ENCODE assay signal across 1 cellular context in genomic region chr12:108930155-108930554, GRCh38.
TF ChIP-seq lines count a peak whose summit lies in the region.

No MANE protein-coding gene starts in this region.

TF ChIP-seq in endothelial cell of umbilical vein, 7 proteins besides CTCF, POLR2A, EP300 and RAD21 (continued from another document):
- TF ChIP-seq, protein P1, sequence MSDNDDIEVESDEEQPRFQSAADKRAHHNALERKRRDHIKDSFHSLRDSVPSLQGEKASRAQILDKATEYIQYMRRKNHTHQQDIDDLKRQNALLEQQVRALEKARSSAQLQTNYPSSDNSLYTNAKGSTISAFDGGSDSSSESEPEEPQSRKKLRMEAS (IDR thresholded peaks at IDR 0.05; ENCODE audit: insufficient read depth, insufficient read length) = no peak
- TF ChIP-seq JUN (IDR thresholded peaks at IDR 0.05; ENCODE audit: borderline replicate concordance, insufficient read depth, insufficient read length, low read depth) (no peak), MYC (IDR thresholded peaks at IDR 0.05; ENCODE audit: low read depth, low read length) (no peak)
TF ChIP-seq in endothelial cell of umbilical vein: peak in this region for 0.
